ENCODE assay signal across 24 cellular contexts in genomic region chr20:9352740-9353139, GRCh38.
DNase-seq lines count a peak whose midpoint lies in the region; ATAC-seq and TF ChIP-seq lines count a peak whose summit lies in the region.
"Had no signal": no experiment of that assay in that cellular context is flagged by ENCODE, and none has a peak within 500 bp of the region (broad histone marks: within the 10 kb centered on the region; RNA-seq: fewer than 3 reads in every experiment).

No MANE protein-coding gene starts in this region.

- no peak overlapping the region for H4K12ac ChIP-seq in trophoblast cell (ENCODE audit: low read depth, low read length)

- H3K4me3 ChIP-seq in MM.1S (ENCODE audit: low read length) (no peak overlapping the region), trophoblast cell (ENCODE audit: low read depth, low read length) (no peak overlapping the region)
- H3K4me3 ChIP-seq: A549; BLaER1 treated with 17β-estradiol and CSF1 and Interleukin-3, amounts not matched to agents 10 nM and 100 nM; GM12878; HAP-1 had no signal

- H3K9ac ChIP-seq in MM.1S (ENCODE audit: low read length) = no peak overlapping the region
- no peak overlapping the region for H3K9ac ChIP-seq in trophoblast cell (ENCODE audit: low read length)
- H3K9ac ChIP-seq: BLaER1 treated with 17β-estradiol and CSF1 and Interleukin-3, amounts not matched to agents 10 nM and 100 nM had no signal

- peak overlapping the region; percentile 24; the same call in 1 of the 2 replicates for H3K4me2 ChIP-seq in MM.1S (ENCODE audit: low read depth, low read length)
- no peak overlapping the region for H3K4me2 ChIP-seq in trophoblast cell (ENCODE audit: low read length)
- H3K4me2 ChIP-seq: A549 had no signal

- no peak overlapping the region for H2BK120ac ChIP-seq in trophoblast cell (ENCODE audit: insufficient read depth, low read length, poor library complexity)

- no peaks in the 10 kb centered on the region for H3F3A ChIP-seq in MM.1S (ENCODE audit: insufficient read depth, low read length)

- ATAC-seq in GM18498 (IDR thresholded peaks at IDR 0.05; ENCODE audit: unreplicated experiment) (peak; percentile 61), GM18909 (IDR thresholded peaks at IDR 0.05; ENCODE audit: poor library complexity, unreplicated experiment) (peak; percentile 68), HG03159 (IDR thresholded peaks at IDR 0.05; ENCODE audit: unreplicated experiment) (peak; percentile 52)
- ATAC-seq in stimulated activated naive B cell treated with anti-CD40 and anti-IgM and Interleukin-4, amounts not matched to agents 10 μg/mL and 1 μg/mL and 100 μg/mL, for 72 hours (replicated peaks) = no peak
- ATAC-seq: GM12878 had no signal

- no peaks in the 10 kb centered on the region for H3K27me3 Mint-ChIP-seq in stimulated activated naive B cell treated with anti-CD40 and anti-IgM and Interleukin-4, amounts not matched to agents 10 μg/mL and 1 μg/mL and 100 μg/mL, for 72 hours
- H3K27me3 Mint-ChIP-seq in activated naive CD8-positive, alpha-beta T cell treated with anti-CD3 and anti-CD28 coated beads for 36 hours = no peaks in the 10 kb centered on the region
- H3K27me3 Mint-ChIP-seq: CD4-positive, alpha-beta T cell; CD8-positive, alpha-beta memory T cell had no signal

- TF ChIP-seq CTCF in MM.1S (IDR thresholded peaks at IDR 0.05; ENCODE audit: low read length) = no peak

- H3K27me3 ChIP-seq in MM.1S (replicated peaks; ENCODE audit: insufficient read depth, low read length) (no peaks in the 10 kb centered on the region), trophoblast cell (ENCODE audit: insufficient read depth, low read length) (no peaks in the 10 kb centered on the region)
- H3K27me3 ChIP-seq: BE2C; BLaER1 treated with 17β-estradiol and CSF1 and Interleukin-3, amounts not matched to agents 10 nM and 100 nM had no signal

- H3K79me1 ChIP-seq in trophoblast cell (ENCODE audit: low read length) = no peaks in the 10 kb centered on the region

- H3K9me3 Mint-ChIP-seq in stimulated activated naive B cell treated with anti-CD40 and anti-IgM and Interleukin-4, amounts not matched to agents 10 μg/mL and 1 μg/mL and 100 μg/mL, for 72 hours = no peaks in the 10 kb centered on the region
- H3K9me3 Mint-ChIP-seq in activated naive CD8-positive, alpha-beta T cell treated with anti-CD3 and anti-CD28 coated beads for 36 hours = no peaks in the 10 kb centered on the region
- H3K9me3 Mint-ChIP-seq: CD14-positive monocyte; CD4-positive, alpha-beta T cell; HFFc6 had no signal

- no peak overlapping the region for H4K91ac ChIP-seq in trophoblast cell (ENCODE audit: low read depth, low read length)

- no peak overlapping the region for H2BK12ac ChIP-seq in trophoblast cell (ENCODE audit: low read length)

- no peak overlapping the region for H3K23ac ChIP-seq in trophoblast cell (ENCODE audit: low read length)

- no peak overlapping the region for H3K27ac Mint-ChIP-seq in stimulated activated naive B cell treated with anti-CD40 and anti-IgM and Interleukin-4, amounts not matched to agents 10 μg/mL and 1 μg/mL and 100 μg/mL, for 72 hours
- H3K27ac Mint-ChIP-seq in activated naive CD8-positive, alpha-beta T cell treated with anti-CD3 and anti-CD28 coated beads for 36 hours = no peak overlapping the region
- H3K27ac Mint-ChIP-seq: CD14-positive monocyte; CD4-positive, alpha-beta T cell; CD8-positive, alpha-beta memory T cell; HFFc6 had no signal

- no peak overlapping the region for H2AK5ac ChIP-seq in trophoblast cell (ENCODE audit: low read length)

- no peak overlapping the region for H3K18ac ChIP-seq in trophoblast cell (ENCODE audit: low read length)

- no peaks in the 10 kb centered on the region for H3K9me2 ChIP-seq in MM.1S (replicated peaks; ENCODE audit: insufficient read depth, low read length)

- H3K9me3 ChIP-seq in MM.1S (replicated peaks; ENCODE audit: insufficient read depth, low read length) = no peaks in the 10 kb centered on the region
- no peaks in the 10 kb centered on the region for H3K9me3 ChIP-seq in trophoblast cell (ENCODE audit: insufficient read depth, low read depth, low read length)
- H3K9me3 ChIP-seq: A549; BE2C; BLaER1 treated with 17β-estradiol and CSF1 and Interleukin-3, amounts not matched to agents 10 nM and 100 nM; HAP-1 had no signal

- H3K27ac ChIP-seq in MM.1S (ENCODE audit: low read length) = no peak overlapping the region
- no peak overlapping the region for H3K27ac ChIP-seq in trophoblast cell (ENCODE audit: low read depth, low read length)
- H3K27ac ChIP-seq: A549; BLaER1 treated with 17β-estradiol and CSF1 and Interleukin-3, amounts not matched to agents 10 nM and 100 nM had no signal

- H3K79me2 ChIP-seq in MM.1S (ENCODE audit: low read length) = no peaks in the 10 kb centered on the region
- no peaks in the 10 kb centered on the region for H3K79me2 ChIP-seq in trophoblast cell (ENCODE audit: control insufficient read depth, insufficient read depth, low read length, poor library complexity)

- no peaks in the 10 kb centered on the region for H3K36me3 Mint-ChIP-seq in stimulated activated naive B cell treated with anti-CD40 and anti-IgM and Interleukin-4, amounts not matched to agents 10 μg/mL and 1 μg/mL and 100 μg/mL, for 72 hours
- H3K36me3 Mint-ChIP-seq in activated naive CD8-positive, alpha-beta T cell treated with anti-CD3 and anti-CD28 coated beads for 36 hours = no peaks in the 10 kb centered on the region
- H3K36me3 Mint-ChIP-seq: CD14-positive monocyte; CD8-positive, alpha-beta memory T cell had no signal

- H3K4me1 Mint-ChIP-seq in stimulated activated naive B cell treated with anti-CD40 and anti-IgM and Interleukin-4, amounts not matched to agents 10 μg/mL and 1 μg/mL and 100 μg/mL, for 72 hours = peaks cover 0 to 15% of the 10 kb centered on the region in 2 donors
- H3K4me1 Mint-ChIP-seq in activated naive CD8-positive, alpha-beta T cell treated with anti-CD3 and anti-CD28 coated beads for 36 hours = no peaks in the 10 kb centered on the region
- H3K4me1 Mint-ChIP-seq: CD8-positive, alpha-beta memory T cell had no signal

- H2AFZ ChIP-seq in MM.1S (ENCODE audit: low read length) (no peak overlapping the region), trophoblast cell (ENCODE audit: insufficient read depth, low read length, poor library complexity) (no peak overlapping the region)

- no peaks in the 10 kb centered on the region for H4K20me1 ChIP-seq in MM.1S (ENCODE audit: insufficient read depth, low read length)
- H4K20me1 ChIP-seq: BLaER1 treated with 17β-estradiol and CSF1 and Interleukin-3, amounts not matched to agents 10 nM and 100 nM had no signal

- peak; percentile 15 for DNase-seq in MM.1S
- no peak for DNase-seq in stimulated activated naive B cell treated with anti-CD40 and anti-IgM and Interleukin-4, amounts not matched to agents 10 μg/mL and 1 μg/mL and 100 μg/mL, for 72 hours
- DNase-seq in activated naive CD8-positive, alpha-beta T cell treated with anti-CD3 and anti-CD28 coated beads for 36 hours = no peak
- no peak for DNase-seq in trophoblast cell
- DNase-seq: 8988T; ACHN; AML-193; BE2C; CD4-positive, alpha-beta T cell; CD8-positive, alpha-beta memory T cell; DMS 273 treated with DMSO at 0.1 percent for 48 hours; DMS79; EL; GDM1; GOT3; HFFc6 had no signal

- no peak overlapping the region for H2BK5ac ChIP-seq in trophoblast cell (ENCODE audit: low read depth, low read length, poor library complexity)

- H3K36me3 ChIP-seq in MM.1S (replicated peaks; ENCODE audit: insufficient read depth, low read length) (no peaks in the 10 kb centered on the region), trophoblast cell (ENCODE audit: control insufficient read depth in 1 of 2, insufficient read depth in 2 of 2, low read length in 2 of 2) (no peaks in the 10 kb centered on the region)
- H3K36me3 ChIP-seq: BE2C; BLaER1 treated with 17β-estradiol and CSF1 and Interleukin-3, amounts not matched to agents 10 nM and 100 nM; HAP-1 had no signal

- no peak overlapping the region for H3K14ac ChIP-seq in trophoblast cell (ENCODE audit: low read length)

- no peak overlapping the region for H3K4ac ChIP-seq in trophoblast cell (ENCODE audit: low read depth, low read length)

- H3K4me3 Mint-ChIP-seq in stimulated activated naive B cell treated with anti-CD40 and anti-IgM and Interleukin-4, amounts not matched to agents 10 μg/mL and 1 μg/mL and 100 μg/mL, for 72 hours = no peak overlapping the region
- H3K4me3 Mint-ChIP-seq in activated naive CD8-positive, alpha-beta T cell treated with anti-CD3 and anti-CD28 coated beads for 36 hours = no peak overlapping the region
- H3K4me3 Mint-ChIP-seq: CD14-positive monocyte; CD4-positive, alpha-beta T cell; CD8-positive, alpha-beta memory T cell; HFFc6 had no signal

- no peak overlapping the region for H4K8ac ChIP-seq in trophoblast cell (ENCODE audit: low read depth, low read length)

- H3K4me1 ChIP-seq in MM.1S (ENCODE audit: low read length) (peaks cover 12% of the 10 kb centered on the region), trophoblast cell (ENCODE audit: control insufficient read depth in 1 of 2, insufficient read depth in 2 of 2, low read length in 2 of 2) (no peaks in the 10 kb centered on the region)
- H3K4me1 ChIP-seq: HAP-1 had no signal

Comparison
In these comparisons a context has a peak if more than half of its experiments do, and no peak if none do; other contexts are left out.
1. ATAC-seq: peak in GM18498 (single experiment), GM18909 (single experiment) and HG03159 (single experiment); none in stimulated activated naive B cell treated with anti-CD40 and anti-IgM and Interleukin-4, amounts not matched to agents 10 μg/mL and 1 μg/mL and 100 μg/mL, for 72 hours (0 of 2).